36 cellular contexts compared by ENCODE assay signal in genomic region chr11:31972623-31973022, GRCh38.
"Had no signal": no experiment of that assay in that cellular context is flagged by ENCODE, and none has a peak within 500 bp of the region (broad histone marks: within the 10 kb centered on the region; RNA-seq: fewer than 3 reads in every experiment).

No MANE protein-coding gene starts in this region.

- H3K27ac ChIP-seq: VCaP had no signal

- H3K9me3 Mint-ChIP-seq: activated B cell treated with CpG ODN at 0.5 μM for 24 hours; activated CD4-positive, alpha-beta memory T cell treated with anti-CD3 and anti-CD28 coated beads for 36 hours; activated naive CD4-positive, alpha-beta T cell treated with anti-CD3 and anti-CD28 coated beads, Interleukin-2, amount 10 ng/mL, durations not matched to agents 7 days and 5 days; activated naive CD8-positive, alpha-beta T cell treated with anti-CD3 and anti-CD28 coated beads, Interleukin-2, amount 50 U/mL, for 24 hours had no signal

- ATAC-seq: activated naive CD8-positive, alpha-beta T cell treated with anti-CD3 and anti-CD28 coated beads, Interleukin-2, amount 50 U/mL, for 24 hours; Panc1; SK-N-SH treated with all-trans-retinoic acid at 6 μM for 48 hours had no signal

- H3K4me1 Mint-ChIP-seq: activated B cell treated with CpG ODN at 0.5 μM for 24 hours; activated naive CD4-positive, alpha-beta T cell treated with anti-CD3 and anti-CD28 coated beads, Interleukin-2, amount 10 ng/mL, durations not matched to agents 7 days and 5 days; activated naive CD8-positive, alpha-beta T cell treated with anti-CD3 and anti-CD28 coated beads, Interleukin-2, amount 50 U/mL, for 24 hours had no signal

- FAIRE-seq: bronchial epithelial cell had no signal

- H3K36me3 Mint-ChIP-seq: activated CD4-positive, alpha-beta memory T cell treated with anti-CD3 and anti-CD28 coated beads for 36 hours; activated naive CD4-positive, alpha-beta T cell treated with anti-CD3 and anti-CD28 coated beads, Interleukin-2, amount 10 ng/mL, durations not matched to agents 7 days and 5 days; activated naive CD8-positive, alpha-beta T cell had no signal

- H3K27ac Mint-ChIP-seq: activated B cell treated with CpG ODN at 0.5 μM for 24 hours; activated CD4-positive, alpha-beta memory T cell treated with anti-CD3 and anti-CD28 coated beads for 36 hours; activated naive CD4-positive, alpha-beta T cell treated with anti-CD3 and anti-CD28 coated beads, Interleukin-2, amount 10 ng/mL, durations not matched to agents 7 days and 5 days; activated naive CD8-positive, alpha-beta T cell; activated naive CD8-positive, alpha-beta T cell treated with anti-CD3 and anti-CD28 coated beads, Interleukin-2, amount 50 U/mL, for 24 hours; brain had no signal

- DNase-seq: activated B cell treated with CpG ODN at 0.5 μM for 24 hours; activated CD4-positive, alpha-beta memory T cell treated with anti-CD3 and anti-CD28 coated beads for 36 hours; activated CD4-positive, alpha-beta T cell treated with anti-CD3 and anti-CD28 coated beads for 4 hours; activated CD4-positive, alpha-beta T cell treated with anti-CD3 and anti-CD28 coated beads, Interleukin-2, amount 50 U/mL, for 1 hour; activated CD4-positive, CD25-positive, alpha-beta regulatory T cell treated with anti-CD3 and anti-CD28 coated beads, Interleukin-2, amount 50 U/mL, for 72 hours; activated CD8-positive, alpha-beta memory T cell treated with anti-CD3 and anti-CD28 coated beads, Interleukin-2, amount 50 U/mL, for 4 hours; activated effector memory CD4-positive, alpha-beta T cell treated with Interleukin-2 at 50 U/mL for 16 hours; activated naive CD4-positive, alpha-beta T cell treated with anti-CD3 and anti-CD28 coated beads, Interleukin-2, amount 10 ng/mL, durations not matched to agents 7 days and 5 days; activated naive CD8-positive, alpha-beta T cell treated with anti-CD3 and anti-CD28 coated beads, Interleukin-2, amount 50 U/mL, for 24 hours; activated T-cell treated with anti-CD3 and anti-CD28 coated beads for 4 hours; activated T-cell treated with anti-CD3 and anti-CD28 coated beads, Interleukin-2, amount 50 U/mL, for 48 hours; anterior cingulate cortex; caudate nucleus; Karpas-422; KBM-7; MM.1S; MV-4-11; NCI-H1092; NCI-H146; NCI-H187; NCI-H2029 treated with DMSO at 0.1 percent for 48 hours; NCI-H2107; NCI-H510A; NCI-H526; NCI-H748 treated with DMSO at 0.1 percent for 48 hours; SHP77 treated with DMSO at 0.1 percent for 48 hours; SW 1271; T-helper 1 cell; T-helper 2 cell; T-helper 9 cell had no signal

- H3K4me3 Mint-ChIP-seq: activated B cell treated with CpG ODN at 0.5 μM for 24 hours; activated CD4-positive, alpha-beta memory T cell treated with anti-CD3 and anti-CD28 coated beads for 36 hours; activated naive CD4-positive, alpha-beta T cell treated with anti-CD3 and anti-CD28 coated beads, Interleukin-2, amount 10 ng/mL, durations not matched to agents 7 days and 5 days; activated naive CD8-positive, alpha-beta T cell; activated naive CD8-positive, alpha-beta T cell treated with anti-CD3 and anti-CD28 coated beads, Interleukin-2, amount 50 U/mL, for 24 hours; brain had no signal
